Comparison of ENCODE assay signal across 8 cellular contexts in the genomic region with DNA sequence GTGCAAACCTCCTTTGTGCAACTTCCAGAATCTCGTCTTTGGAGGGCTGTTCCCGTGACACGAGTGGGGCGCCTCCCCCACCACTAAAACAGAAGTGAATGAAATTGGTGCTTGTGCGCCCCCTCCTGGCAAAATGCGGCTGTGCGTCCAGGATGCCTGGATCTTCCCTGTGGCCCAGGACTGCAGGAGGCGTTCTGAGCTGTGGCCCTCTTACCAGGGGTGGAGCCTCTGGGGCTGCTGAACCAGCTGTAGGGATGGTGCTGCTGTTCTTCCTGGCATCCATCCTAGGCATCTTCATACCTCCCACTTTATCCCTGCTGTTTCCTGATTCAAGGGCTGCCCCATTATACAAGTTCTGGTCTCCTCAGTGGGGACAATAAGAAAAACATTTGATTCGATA. TPM values are rescaled to one million over a fixed set of nuclear protein-coding genes. Genes with fewer than 3 reads are reported as not detected.
A peak's percentile ranks its signal among the peaks of the same experiment; 100 is the strongest.
DNase-seq lines count a peak whose midpoint lies in the region; ATAC-seq and TF ChIP-seq lines count a peak whose summit lies in the region.

No MANE protein-coding gene starts in this region.

- intact Hi-C loops in Right ventricle myocardium superior (cut with DNase I) (loop anchor here (5.0 kb wide), 3 partner anchors 55 to 110 kb away; no protein-coding TSS in a partner anchor), psoas muscle (cut with DNase I) (loop anchor here in 1 of 2 donors (5.0 kb wide), 3 partner anchors 85 to 195 kb away; no protein-coding TSS in a partner anchor)

- no peak overlapping the region for H3K4me3 ChIP-seq in psoas muscle

- DNase-seq in DMS153 treated with DMSO at 0.1 percent for 48 hours (lab: John Stamatoyannopoulos, UW; ENCODE audit: unreplicated experiment), result peak; percentile 21
- DNase-seq in LoVo (ENCODE audit: low spot score), result peak; percentile 47
- peak; percentile 72 for DNase-seq in SW480 (ENCODE audit: low spot score)
- DNase-seq in activated naive CD8-positive, alpha-beta T cell treated with anti-CD3 and anti-CD28 coated beads, Interleukin-2, amount 50 U/mL, for 16 hours (ENCODE audit: low read depth, low spot score), result peak; percentile 56
- DNase-seq in Right ventricle myocardium superior, result peak; percentile 94
- peak; percentile 84 to 91 for DNase-seq in psoas muscle
- peak; percentile 87 for DNase-seq in ureter (ENCODE audit: low spot score)
- no peak for DNase-seq in cortex of kidney (lab: John Stamatoyannopoulos, UW)

- peaks cover 56% of the 10 kb centered on the region for H3K4me1 ChIP-seq in psoas muscle

- no peaks in the 10 kb centered on the region for H3K9me3 ChIP-seq in psoas muscle

- TF ChIP-seq CTCF in psoas muscle (IDR thresholded peaks at IDR 0.05), result peak; percentile 80

- H3K36me3 ChIP-seq in psoas muscle (ENCODE audit: insufficient read depth in 1 of 2, low read depth in 1 of 2), result peaks cover 10 to 68% of the 10 kb centered on the region in 2 donors

- no peaks in the 10 kb centered on the region for H3K27me3 ChIP-seq in psoas muscle (ENCODE audit: insufficient read depth in 3 of 3, low read length in 2 of 3)

- ATAC-seq in Right ventricle myocardium superior (ENCODE audit: poor library complexity) (peak; percentile 65), psoas muscle (peak; percentile 33 to 58 (median 50))

- peak overlapping the region; percentile 84 for H3K27ac ChIP-seq in psoas muscle

- 23 to 35% (median 26%) methylated on average over 9 of the region's 9 CpGs for WGBS in psoas muscle, 3 donors

RNA-seq across cellular contexts. Expression of a gene that starts 18.5 kb away (rescaled TPM):
- total RNA-seq in Right ventricle myocardium superior (8.3 TPM), psoas muscle (10 to 100 TPM in 3 of 4 donors, 1 to 10 TPM in 1; 9.1 to 17.8 (median 11.7) TPM), ureter (33.1 TPM)
- 10 to 100 TPM; 16.0 to 18.1 (median 17.5) TPM for polyA plus RNA-seq in psoas muscle

RNA-seq across cellular contexts. Expression of a gene that starts 35.2 kb away (rescaled TPM):
- total RNA-seq in Right ventricle myocardium superior, result 0.78 TPM
- 1 to 10 TPM in 1 of 4 donors, under 1 TPM in 3; 0.54 to 1.2 (median 0.72) TPM for total RNA-seq in psoas muscle
- polyA plus RNA-seq in psoas muscle, result 1 to 10 TPM; 1.3 to 2.1 (median 1.7) TPM
- 3.6 TPM for total RNA-seq in ureter

RNA-seq across cellular contexts. Expression of a gene that starts 44.4 kb away (rescaled TPM):
- 41.6 TPM for total RNA-seq in Right ventricle myocardium superior
- 10 to 100 TPM; 31.6 to 45.4 (median 37.0) TPM for total RNA-seq in psoas muscle
- 100 to 1,000 TPM in 1 of 3 donors, 10 to 100 TPM in 2; 41.0 to 141 (median 73.5) TPM for polyA plus RNA-seq in psoas muscle
- total RNA-seq in ureter, result 77.0 TPM

RNA-seq across cellular contexts. Expression of a gene that starts 49.4 kb away (rescaled TPM):
- 69.1 TPM for total RNA-seq in Right ventricle myocardium superior
- total RNA-seq in psoas muscle, result 10 to 100 TPM; 45.2 to 67.9 (median 55.2) TPM
- polyA plus RNA-seq in psoas muscle, result 100 to 1,000 TPM in 1 of 3 donors, 10 to 100 TPM in 2; 71.0 to 108 (median 89.2) TPM
- total RNA-seq in ureter, result 53.8 TPM

RNA-seq across cellular contexts. Expression of a gene that starts 58.8 kb away (rescaled TPM):
- 29.9 TPM for total RNA-seq in Right ventricle myocardium superior
- total RNA-seq in psoas muscle, result 100 to 1,000 TPM in 2 of 4 donors, 10 to 100 TPM in 2; 41.1 to 116 (median 89.6) TPM
- polyA plus RNA-seq in psoas muscle, result 10 to 100 TPM; 51.7 to 62.7 (median 61.0) TPM
- 67.1 TPM for total RNA-seq in ureter
